Comparison of ENCODE assay signal across 25 cellular contexts in genomic region chr11:131894615-131895544, GRCh38.
DNase-seq lines count a peak whose midpoint lies in the region; ATAC-seq, FAIRE-seq and TF ChIP-seq lines count a peak whose summit lies in the region.
"Had no signal": no experiment of that assay in that cellular context is flagged by ENCODE, and none has a peak within 500 bp of the region (broad histone marks: within the 10 kb centered on the region; RNA-seq: fewer than 3 reads in every experiment).

No MANE protein-coding gene starts in this region.

- H3K4me3 ChIP-seq in cardiac muscle cell (no peak overlapping the region), bronchial epithelial cell (ENCODE audit: low read depth, low read length) (no peak overlapping the region)
- H3K4me3 ChIP-seq: GM23338, right lobe of liver had no signal

- ATAC-seq in Right ventricle myocardium inferior = no peak
- peak; percentile 21 for ATAC-seq in omental fat pad (ENCODE audit: low FRiP score)
- ATAC-seq: activated T-cell treated with anti-CD3 and anti-CD28 coated beads, Interleukin-2, amount 50 U/mL, for 4 hours; GM23338 had no signal

- no peak overlapping the region for H3K27ac ChIP-seq in cardiac muscle cell
- H3K27ac ChIP-seq: C4-2B, HL-60, right lobe of liver had no signal

- no peaks in the 10 kb centered on the region for H3K27me3 ChIP-seq in cardiac muscle cell
- H3K27me3 ChIP-seq in bronchial epithelial cell (ENCODE audit: control insufficient read depth, insufficient read depth, low read length) = no peaks in the 10 kb centered on the region
- H3K27me3 ChIP-seq: right lobe of liver had no signal

- no peak for FAIRE-seq in bronchial epithelial cell (lab: Jason Lieb, UNC)

- H3K4me1 ChIP-seq in cardiac muscle cell (ENCODE audit: low read depth) = peaks cover 9% of the 10 kb centered on the region
- H3K4me1 ChIP-seq: right lobe of liver had no signal

- H3K9me3 ChIP-seq in cardiac muscle cell (ENCODE audit: low read depth) = no peaks in the 10 kb centered on the region
- H3K9me3 ChIP-seq: right lobe of liver had no signal

- intact Hi-C loops in Right ventricle myocardium inferior (cut with DNase I) = no loop called here

- TF ChIP-seq CTCF in cardiac muscle cell (IDR thresholded peaks at IDR 0.05; ENCODE audit: low read depth, low read length) (no peak), bronchial epithelial cell (IDR thresholded peaks at IDR 0.05; ENCODE audit: insufficient read depth, low read length, severe bottlenecking) (no peak), omental fat pad (IDR thresholded peaks at IDR 0.05) (no peak)

- DNase-seq in cardiac muscle cell (ENCODE audit: low read depth in 1 of 2, low spot score in 1 of 2) (peak; percentile 18 to 45), Right ventricle myocardium inferior (ENCODE audit: missing footprints) (no peak), NCI-H1105 treated with DMSO at 0.1 percent for 48 hours (lab: John Stamatoyannopoulos, UW) (peak; percentile 50), bronchial epithelial cell (ENCODE audit: low read depth) (peak; percentile 80), omental fat pad (ENCODE audit: low spot score) (no peak), superior temporal gyrus (ENCODE audit: extremely low spot score) (no peak), NCI-H2196 treated with DMSO at 0.1 percent for 48 hours (lab: John Stamatoyannopoulos, UW; ENCODE audit: unreplicated experiment) (no peak)
- DNase-seq: activated B cell treated with CpG ODN at 0.5 μM for 24 hours; activated CD4-positive, alpha-beta T cell treated with anti-CD3 and anti-CD28 coated beads, Interleukin-2, amount 50 U/mL, for 1 hour; activated T-cell treated with anti-CD3 and anti-CD28 coated beads, Interleukin-2, amount 50 U/mL, for 4 hours; Calu3; HFFc6; Karpas-422; NCI-H2171; NCI-H526 treated with DMSO at 0.1 percent for 48 hours; SHP77; stimulated activated CD4-positive, alpha-beta T cell treated with anti-CD3 and anti-CD28 coated beads, Interleukin-12 subunit alpha, Interleukin-12 subunit beta, amount 100 ng/mL, for 4 hours; stimulated activated CD4-positive, alpha-beta T cell treated with anti-CD3 and anti-CD28 coated beads, Interleukin-4, amount 100 ng/mL, for 1 hour; SW 1271; T1000; trophoblast cell had no signal

- H3K36me3 ChIP-seq in cardiac muscle cell (no peaks in the 10 kb centered on the region), bronchial epithelial cell (ENCODE audit: control insufficient read depth, insufficient read depth, low read length) (no peaks in the 10 kb centered on the region)
- H3K36me3 ChIP-seq: right lobe of liver had no signal

Comparison
In these comparisons a context has a peak if more than half of its experiments do, and no peak if none do; other contexts are left out.
1. DNase-seq: peak in cardiac muscle cell (2 of 2), NCI-H1105 treated with DMSO at 0.1 percent for 48 hours (single experiment) and bronchial epithelial cell (single experiment); none in Right ventricle myocardium inferior (single experiment), omental fat pad (single experiment), superior temporal gyrus (single experiment) and NCI-H2196 treated with DMSO at 0.1 percent for 48 hours (single experiment).